ENCODE assay signal across 8 cellular contexts in genomic region chr6:166786704-166787293, GRCh38.
DNase-seq lines count a peak whose midpoint lies in the region; ATAC-seq and TF ChIP-seq lines count a peak whose summit lies in the region.

No MANE protein-coding gene starts in this region.

- CTCF ChIA-PET in activated CD4-positive, alpha-beta T cell treated with anti-CD3 and anti-CD28 coated beads, Interleukin-2, amount 10 ng/mL, durations not matched to agents 7 days and 5 days (lab: Charles Lee): interaction anchor here (0.5 to 1.3 kb wide), 4 partner anchors 16 to 355 kb away, joined by 3 to 4 read pairs (median 3); no protein-coding TSS in a partner anchor

- no peaks in the 10 kb centered on the region for H3K9me3 ChIP-seq in OCI-LY1 (ENCODE audit: low read length)
- no peaks in the 10 kb centered on the region for H3K9me3 ChIP-seq in left lung
- no peaks in the 10 kb centered on the region for H3K9me3 ChIP-seq in uterus

- no peak overlapping the region for H3K9ac ChIP-seq in OCI-LY1 (ENCODE audit: low read length)

- ATAC-seq in left lung (peak; percentile 82), HG02852 (IDR thresholded peaks at IDR 0.05; ENCODE audit: unreplicated experiment) (no peak)

- TF ChIP-seq POLR2A in uterus (IDR thresholded peaks at IDR 0.05): no peak

- DNase-seq in activated CD4-positive, alpha-beta T cell treated with anti-CD3 and anti-CD28 coated beads, Interleukin-2, amount 10 ng/mL, durations not matched to agents 7 days and 5 days: peak; percentile 52
- no peak for DNase-seq in activated CD4-positive, alpha-beta T cell treated with anti-CD3 and anti-CD28 coated beads, Interleukin-2, amount 50 U/mL, for 1 hour
- DNase-seq in HuH-7 (ENCODE audit: low spot score) (peak; percentile 76), chondrocyte (ENCODE audit: low spot score) (no peak), left lung (no peak), uterus (no peak)

- no peaks in the 10 kb centered on the region for H3K36me3 Mint-ChIP-seq in activated CD4-positive, alpha-beta T cell treated with anti-CD3 and anti-CD28 coated beads, Interleukin-2, amount 10 ng/mL, durations not matched to agents 7 days and 5 days (ENCODE audit: low read depth)
- peaks cover 1% of the 10 kb centered on the region for H3K36me3 Mint-ChIP-seq in chondrocyte (ENCODE audit: low read depth)

- H3K27me3 ChIP-seq in OCI-LY1 (ENCODE audit: insufficient read depth, low read length) (no peaks in the 10 kb centered on the region), left lung (no peaks in the 10 kb centered on the region), uterus (no peaks in the 10 kb centered on the region)

- H2AFZ ChIP-seq in OCI-LY1 (ENCODE audit: low read length): no peak overlapping the region

- H3K4me1 ChIP-seq in OCI-LY1 (ENCODE audit: insufficient read depth, low read length, severe bottlenecking) (no peaks in the 10 kb centered on the region), left lung (no peaks in the 10 kb centered on the region), uterus (no peaks in the 10 kb centered on the region)

- no peaks in the 10 kb centered on the region for H3K9me2 ChIP-seq in OCI-LY1 (ENCODE audit: low read depth, low read length)

- no peaks in the 10 kb centered on the region for H3K9me3 Mint-ChIP-seq in activated CD4-positive, alpha-beta T cell treated with anti-CD3 and anti-CD28 coated beads, Interleukin-2, amount 10 ng/mL, durations not matched to agents 7 days and 5 days
- H3K9me3 Mint-ChIP-seq in chondrocyte (ENCODE audit: low read depth): peaks cover 6% of the 10 kb centered on the region

- H3K36me3 ChIP-seq in OCI-LY1 (ENCODE audit: insufficient read depth, low read length) (no peaks in the 10 kb centered on the region), left lung (no peaks in the 10 kb centered on the region), uterus (no peaks in the 10 kb centered on the region)

- H4K20me1 ChIP-seq in OCI-LY1 (ENCODE audit: insufficient read depth, low read length): no peaks in the 10 kb centered on the region

- no peaks in the 10 kb centered on the region for H3K79me2 ChIP-seq in OCI-LY1 (ENCODE audit: insufficient read depth, low read length)

- H3K27ac ChIP-seq in OCI-LY1 (ENCODE audit: low read depth, low read length, poor library complexity, severe bottlenecking) (no peak overlapping the region), left lung (no peak overlapping the region), uterus (no peak overlapping the region)

- H3F3A ChIP-seq in OCI-LY1 (ENCODE audit: insufficient read depth, low read length): no peaks in the 10 kb centered on the region

- TF ChIP-seq CTCF in OCI-LY1 (IDR thresholded peaks at IDR 0.05; ENCODE audit: low read length) (peak; percentile 72), chondrocyte (IDR thresholded peaks at IDR 0.05) (peak; percentile 95), left lung (IDR thresholded peaks at IDR 0.05) (peak; percentile 64 to 73), uterus (IDR thresholded peaks at IDR 0.05) (peak; percentile 59 to 66 (median 62))

- no peak overlapping the region for H3K4me2 ChIP-seq in OCI-LY1 (ENCODE audit: low read length)

- H3K4me3 ChIP-seq in OCI-LY1 (ENCODE audit: low read depth, low read length, poor library complexity, severe bottlenecking): no peak overlapping the region
- H3K4me3 ChIP-seq in left lung: no peak overlapping the region
- H3K4me3 ChIP-seq in uterus: no peak overlapping the region

- intact Hi-C loops in left lung (cut with DNase I): loop anchor here in 1 of 2 donors (10.0 kb wide), 1 partner anchor 208 kb away; the partner anchor contains the start of gene CEP43
- intact Hi-C loops in uterus (cut with DNase I; ENCODE audit: low total_unique reads): no loop called here

- H3K4me1 Mint-ChIP-seq in activated CD4-positive, alpha-beta T cell treated with anti-CD3 and anti-CD28 coated beads, Interleukin-2, amount 10 ng/mL, durations not matched to agents 7 days and 5 days: no peaks in the 10 kb centered on the region
- no peaks in the 10 kb centered on the region for H3K4me1 Mint-ChIP-seq in chondrocyte (ENCODE audit: low read depth)

- peaks cover 9% of the 10 kb centered on the region for H3K27me3 Mint-ChIP-seq in activated CD4-positive, alpha-beta T cell treated with anti-CD3 and anti-CD28 coated beads, Interleukin-2, amount 10 ng/mL, durations not matched to agents 7 days and 5 days
- peaks cover 9% of the 10 kb centered on the region for H3K27me3 Mint-ChIP-seq in chondrocyte (ENCODE audit: low read depth)

- H3K27ac Mint-ChIP-seq in activated CD4-positive, alpha-beta T cell treated with anti-CD3 and anti-CD28 coated beads, Interleukin-2, amount 10 ng/mL, durations not matched to agents 7 days and 5 days: no peak overlapping the region
- no peak overlapping the region for H3K27ac Mint-ChIP-seq in chondrocyte (ENCODE audit: unreplicated experiment)

- H3K4me3 Mint-ChIP-seq in activated CD4-positive, alpha-beta T cell treated with anti-CD3 and anti-CD28 coated beads, Interleukin-2, amount 10 ng/mL, durations not matched to agents 7 days and 5 days: no peak overlapping the region
- no peak overlapping the region for H3K4me3 Mint-ChIP-seq in chondrocyte (ENCODE audit: unreplicated experiment)

- POLR2A ChIA-PET in activated CD4-positive, alpha-beta T cell treated with anti-CD3 and anti-CD28 coated beads, Interleukin-2, amount 10 ng/mL, durations not matched to agents 7 days and 5 days (lab: Charles Lee): no interaction called here

Comparison
In these comparisons a context has a peak if more than half of its experiments do, and no peak if none do; other contexts are left out.
1. DNase-seq: peak in activated CD4-positive, alpha-beta T cell treated with anti-CD3 and anti-CD28 coated beads, Interleukin-2, amount 10 ng/mL, durations not matched to agents 7 days and 5 days (single experiment) and HuH-7 (single experiment); none in activated CD4-positive, alpha-beta T cell treated with anti-CD3 and anti-CD28 coated beads, Interleukin-2, amount 50 U/mL, for 1 hour (single experiment), chondrocyte (single experiment), left lung (0 of 2) and uterus (0 of 2).
2. Peak in every context shown above with its lines, with median percentiles within 50 percentile points of each other: CTCF ChIP-seq.